Comparison of ENCODE assay signal across 14 cellular contexts in the genomic region with DNA sequence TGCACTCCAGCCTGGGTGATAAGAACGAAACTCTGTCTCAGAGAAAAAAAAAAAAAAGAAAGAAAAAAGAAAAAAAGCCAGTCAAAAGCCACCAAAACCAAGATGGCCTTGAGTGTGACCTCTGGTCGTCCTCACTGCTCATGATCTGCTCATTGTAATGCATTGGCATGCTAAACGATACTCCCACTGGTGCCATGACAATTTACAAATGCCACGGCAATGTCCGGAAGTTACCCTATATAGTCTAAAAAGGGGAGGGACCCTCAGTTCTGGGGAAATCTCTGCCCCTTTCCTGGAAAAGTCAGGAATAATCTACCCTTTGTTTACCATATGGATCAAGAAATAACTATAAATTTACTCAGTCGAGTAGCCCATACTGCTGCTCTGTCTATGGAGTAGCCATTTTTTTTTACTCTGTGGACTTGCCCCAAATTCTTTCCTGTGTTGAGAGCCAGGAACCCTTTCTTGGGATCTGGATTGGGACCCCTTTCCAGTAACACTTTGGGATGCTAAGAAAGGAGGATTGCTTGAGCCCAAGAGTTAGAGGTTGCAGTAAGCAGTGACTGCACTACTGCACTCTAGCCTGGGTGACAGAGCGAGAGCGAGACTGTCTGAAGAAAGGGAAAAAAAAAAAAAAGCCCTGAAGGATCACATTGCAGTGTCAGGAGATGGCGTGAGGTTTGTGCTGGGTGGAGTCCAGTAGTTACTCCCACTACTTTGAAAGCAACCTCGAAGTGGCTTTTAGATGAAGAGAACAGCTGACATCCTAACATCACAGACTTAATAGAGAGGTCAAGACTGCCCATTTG. TPM values are rescaled to one million over a fixed set of nuclear protein-coding genes. Genes with fewer than 3 reads are reported as not detected.
A peak's percentile ranks its signal among the peaks of the same experiment; 100 is the strongest.
DNase-seq lines count a peak whose midpoint lies in the region; ATAC-seq, FAIRE-seq and TF ChIP-seq lines count a peak whose summit lies in the region.
"Had no signal": no experiment of that assay in that cellular context is flagged by ENCODE, and none has a peak within 500 bp of the region (broad histone marks: within the 10 kb centered on the region; RNA-seq: fewer than 3 reads in every experiment).

No MANE protein-coding gene starts in this region.

- TF ChIP-seq CTCF in mesothelial cell of epicardium (IDR thresholded peaks at IDR 0.05; ENCODE audit: unreplicated experiment), result no peak
- TF ChIP-seq CTCF in GM10248 (IDR thresholded peaks at IDR 0.05; ENCODE audit: control extremely low read depth, extremely low read depth, low read depth, missing control alignments), result no peak

- in situ Hi-C loops in KBM-7 (cut with MboI; ENCODE audit: low pct_unique_long_range_greater_than_20kb, low sequenced_read_pairs), result no loop called here

- CTCF ChIA-PET in GM10248 (lab: Yijun Ruan, JAX), result interaction anchor here (0.8 to 13.8 kb wide), 6 partner anchors 10 to 87 kb away, joined by 3 to 104 read pairs (median 3); no protein-coding TSS in a partner anchor

- peak; percentile 66 for DNase-seq in AG20443 (ENCODE audit: low spot score)
- peak; percentile 19 for DNase-seq in KBM-7
- peak; percentile 79 for DNase-seq in dedifferentiated amniotic fluid mesenchymal stem cell (ENCODE audit: extremely low spot score)
- no peak for DNase-seq in mesothelial cell of epicardium (ENCODE audit: low spot score in 2 of 2, unreplicated experiment in 2 of 2)
- DNase-seq in GM19239 (ENCODE audit: insufficient read length, low spot score), result no peak
- DNase-seq in GM10248 (ENCODE audit: extremely low spot score), result no peak
- DNase-seq in hippocampal formation (lab: John Stamatoyannopoulos, UW), result no peak
- DNase-seq: anterior cingulate cortex; CD4-positive, CD25-positive, alpha-beta regulatory T cell; MM.1S; NK-92 treated with Interleukin-12 subunit alpha and Interleukin-12 subunit beta, amount 100 ng/mL, for 24 hours had no signal

- peaks cover 11% of the 10 kb centered on the region for H3K27me3 Mint-ChIP-seq in mesothelial cell of epicardium (ENCODE audit: low read depth)

- ATAC-seq in GM21825 (IDR thresholded peaks at IDR 0.05; ENCODE audit: unreplicated experiment), result no peak

- H3K4me1 Mint-ChIP-seq in mesothelial cell of epicardium, result peaks cover 29% of the 10 kb centered on the region

- FAIRE-seq in GM19239 (lab: Jason Lieb, UNC), result no peak
- FAIRE-seq: GM12891 had no signal

- H3K9me3 Mint-ChIP-seq in mesothelial cell of epicardium, result no peaks in the 10 kb centered on the region
- H3K9me3 Mint-ChIP-seq: CD4-positive, CD25-positive, alpha-beta regulatory T cell had no signal

- peak overlapping the region; percentile 2 for H3K27ac Mint-ChIP-seq in mesothelial cell of epicardium
- H3K27ac Mint-ChIP-seq: CD4-positive, CD25-positive, alpha-beta regulatory T cell had no signal

- no peak overlapping the region for H3K4me3 Mint-ChIP-seq in mesothelial cell of epicardium

- POLR2A ChIA-PET in GM10248 (lab: Yijun Ruan, JAX), result interaction anchor here (0.7 kb wide), 1 partner anchor 153 kb away, joined by 5 read pairs; no protein-coding TSS in a partner anchor

- no peaks in the 10 kb centered on the region for H3K36me3 Mint-ChIP-seq in mesothelial cell of epicardium
- H3K36me3 Mint-ChIP-seq: CD4-positive, CD25-positive, alpha-beta regulatory T cell had no signal

RNA-seq across cellular contexts. Expression of a gene that starts 3.7 kb away (rescaled TPM):
- total RNA-seq in mesothelial cell of epicardium, result 9.2 to 13.0 TPM (median 10.8 TPM) in 3 replicates

RNA-seq across cellular contexts. Expression of a gene that starts 6.4 kb away (rescaled TPM):
- total RNA-seq in mesothelial cell of epicardium, result 71.9 to 75.6 TPM (median 74.9 TPM) in 3 replicates

RNA-seq across cellular contexts. Expression of a gene that starts 23.9 kb away (rescaled TPM):
- 0.40 to 0.50 TPM (median 0.49 TPM) in 3 replicates for total RNA-seq in mesothelial cell of epicardium
- total RNA-seq: CD4-positive, CD25-positive, alpha-beta regulatory T cell; T-helper 1 cell treated with Interleukin-12 subunit alpha and Interleukin-12 subunit beta and Interleukin-4 antibody, amounts not matched to agents 30 ng/mL and 1 ng/mL, for 36 hours had no signal

Comparison
In these comparisons a context has a peak if more than half of its experiments do, and no peak if none do; other contexts are left out.
1. DNase-seq: peak in AG20443 (single experiment), KBM-7 (single experiment) and dedifferentiated amniotic fluid mesenchymal stem cell (single experiment); none in mesothelial cell of epicardium (0 of 2), GM19239 (single experiment), GM10248 (single experiment) and hippocampal formation (0 of 2).